ENCODE assay signal across 21 cellular contexts in the genomic region with DNA sequence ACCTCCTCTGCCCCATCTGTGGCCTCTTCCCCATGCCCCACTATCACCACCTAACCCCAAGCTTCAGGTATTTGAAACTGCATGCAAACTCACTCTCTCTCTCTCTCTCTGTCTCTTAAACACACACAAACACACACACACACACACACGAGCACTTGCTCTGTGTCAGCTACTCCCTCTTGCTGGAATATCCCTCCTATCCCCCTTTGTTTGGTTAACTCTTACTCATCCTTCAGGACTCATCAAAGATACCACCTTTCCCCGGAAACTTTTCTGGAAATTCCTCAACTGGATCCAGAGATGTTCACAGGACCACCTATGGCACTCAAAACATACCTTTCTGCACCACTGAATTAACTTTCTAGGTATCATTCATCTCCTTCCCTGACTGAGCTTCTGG.
"Had no signal": no experiment of that assay in that cellular context is flagged by ENCODE, and none has a peak within 500 bp of the region (broad histone marks: within the 10 kb centered on the region; RNA-seq: fewer than 3 reads in every experiment).

No MANE protein-coding gene starts in this region.

- FAIRE-seq: HTR-8/SVneo had no signal

- H3K36me3 ChIP-seq: MG63 had no signal

- H3K9ac ChIP-seq: SK-N-SH had no signal

- H3K4me2 ChIP-seq: SK-N-SH had no signal

- DNase-seq: KBM-7, MG63, NCI-H1092, NCI-H1105 treated with DMSO at 0.1 percent for 48 hours, NCI-H1417 treated with DMSO at 0.1 percent for 48 hours, NCI-H146, NCI-H1694 treated with DMSO at 0.1 percent for 48 hours, NCI-H1930, NCI-H2081, NCI-H2107, NCI-H2227 treated with DMSO at 0.1 percent for 48 hours, NCI-H524, NCI-H526 treated with DMSO at 0.1 percent for 48 hours, NCI-H774, SHP77, SK-N-SH, SW 1271 had no signal

- H3K27ac ChIP-seq: HL-60, RWPE1 had no signal

- H3K27me3 ChIP-seq: MG63 had no signal

- H3K9me3 ChIP-seq: MG63, SK-N-SH had no signal

- ATAC-seq: Panc1 had no signal

- H3K4me3 ChIP-seq: MG63 had no signal
